In genomic region chr5:66344544-66344943, GRCh38 we compare ENCODE assay signal across 29 cellular contexts.
"Had no signal": no experiment of that assay in that cellular context is flagged by ENCODE, and none has a peak within 500 bp of the region (broad histone marks: within the 10 kb centered on the region; RNA-seq: fewer than 3 reads in every experiment).

No MANE protein-coding gene starts in this region.

- H3K27ac ChIP-seq: KMS-11, SJCRH30, VCaP had no signal

- H3K27me3 Mint-ChIP-seq: activated naive CD8-positive, alpha-beta T cell; brain had no signal

- H3K4me1 Mint-ChIP-seq: activated B cell treated with CpG ODN at 0.5 μM for 24 hours; activated naive CD4-positive, alpha-beta T cell treated with anti-CD3 and anti-CD28 coated beads, Interleukin-2, amount 10 ng/mL, durations not matched to agents 7 days and 5 days; activated naive CD8-positive, alpha-beta T cell treated with anti-CD3 and anti-CD28 coated beads, Interleukin-2, amount 50 U/mL, for 24 hours had no signal

- H3K27ac Mint-ChIP-seq: activated B cell treated with CpG ODN at 0.5 μM for 24 hours; activated CD4-positive, alpha-beta memory T cell treated with anti-CD3 and anti-CD28 coated beads for 36 hours; activated naive CD4-positive, alpha-beta T cell treated with anti-CD3 and anti-CD28 coated beads, Interleukin-2, amount 10 ng/mL, durations not matched to agents 7 days and 5 days; activated naive CD8-positive, alpha-beta T cell; activated naive CD8-positive, alpha-beta T cell treated with anti-CD3 and anti-CD28 coated beads, Interleukin-2, amount 50 U/mL, for 24 hours had no signal

- H3K9me3 ChIP-seq: SJCRH30 had no signal

- H3K36me3 Mint-ChIP-seq: activated CD4-positive, alpha-beta memory T cell treated with anti-CD3 and anti-CD28 coated beads for 36 hours; activated naive CD4-positive, alpha-beta T cell treated with anti-CD3 and anti-CD28 coated beads, Interleukin-2, amount 10 ng/mL, durations not matched to agents 7 days and 5 days; activated naive CD8-positive, alpha-beta T cell; brain had no signal

- H3K9me3 Mint-ChIP-seq: activated B cell treated with CpG ODN at 0.5 μM for 24 hours; activated CD4-positive, alpha-beta memory T cell treated with anti-CD3 and anti-CD28 coated beads for 36 hours; activated naive CD4-positive, alpha-beta T cell treated with anti-CD3 and anti-CD28 coated beads, Interleukin-2, amount 10 ng/mL, durations not matched to agents 7 days and 5 days; activated naive CD8-positive, alpha-beta T cell treated with anti-CD3 and anti-CD28 coated beads, Interleukin-2, amount 50 U/mL, for 24 hours; brain had no signal

- ATAC-seq: activated naive CD8-positive, alpha-beta T cell treated with anti-CD3 and anti-CD28 coated beads, Interleukin-2, amount 50 U/mL, for 24 hours; Panc1 had no signal

- H3K4me3 ChIP-seq: SJCRH30 had no signal

- H3K4me3 Mint-ChIP-seq: activated B cell treated with CpG ODN at 0.5 μM for 24 hours; activated CD4-positive, alpha-beta memory T cell treated with anti-CD3 and anti-CD28 coated beads for 36 hours; activated naive CD4-positive, alpha-beta T cell treated with anti-CD3 and anti-CD28 coated beads, Interleukin-2, amount 10 ng/mL, durations not matched to agents 7 days and 5 days; activated naive CD8-positive, alpha-beta T cell; activated naive CD8-positive, alpha-beta T cell treated with anti-CD3 and anti-CD28 coated beads, Interleukin-2, amount 50 U/mL, for 24 hours; brain had no signal

- H3K4me1 ChIP-seq: SJCRH30 had no signal

- DNase-seq: activated B cell treated with CpG ODN at 0.5 μM for 24 hours; activated CD4-positive, alpha-beta memory T cell treated with anti-CD3 and anti-CD28 coated beads for 36 hours; activated CD4-positive, alpha-beta T cell treated with anti-CD3 and anti-CD28 coated beads for 4 hours; activated CD4-positive, alpha-beta T cell treated with anti-CD3 and anti-CD28 coated beads, Interleukin-2, amount 50 U/mL, for 1 hour; activated CD4-positive, CD25-positive, alpha-beta regulatory T cell treated with anti-CD3 and anti-CD28 coated beads, Interleukin-2, amount 50 U/mL, for 72 hours; activated CD8-positive, alpha-beta memory T cell treated with anti-CD3 and anti-CD28 coated beads, Interleukin-2, amount 50 U/mL, for 4 hours; activated effector memory CD4-positive, alpha-beta T cell treated with Interleukin-2 at 50 U/mL for 16 hours; activated naive CD4-positive, alpha-beta T cell treated with anti-CD3 and anti-CD28 coated beads, Interleukin-2, amount 10 ng/mL, durations not matched to agents 7 days and 5 days; activated naive CD8-positive, alpha-beta T cell treated with anti-CD3 and anti-CD28 coated beads, Interleukin-2, amount 50 U/mL, for 24 hours; activated T-cell treated with anti-CD3 and anti-CD28 coated beads, Interleukin-2, amount 50 U/mL, for 48 hours; anterior cingulate cortex; central memory CD4-positive, alpha-beta T cell; MM.1S; MV-4-11; NCI-H1092; NCI-H1694 treated with DMSO at 0.1 percent for 48 hours; NCI-H2029; NCI-H510A; SHP77; SJCRH30; SW 1271; T-helper 1 cell; T-helper 2 cell; T-helper 9 cell had no signal
